11 cellular contexts compared by ENCODE assay signal in the genomic region with DNA sequence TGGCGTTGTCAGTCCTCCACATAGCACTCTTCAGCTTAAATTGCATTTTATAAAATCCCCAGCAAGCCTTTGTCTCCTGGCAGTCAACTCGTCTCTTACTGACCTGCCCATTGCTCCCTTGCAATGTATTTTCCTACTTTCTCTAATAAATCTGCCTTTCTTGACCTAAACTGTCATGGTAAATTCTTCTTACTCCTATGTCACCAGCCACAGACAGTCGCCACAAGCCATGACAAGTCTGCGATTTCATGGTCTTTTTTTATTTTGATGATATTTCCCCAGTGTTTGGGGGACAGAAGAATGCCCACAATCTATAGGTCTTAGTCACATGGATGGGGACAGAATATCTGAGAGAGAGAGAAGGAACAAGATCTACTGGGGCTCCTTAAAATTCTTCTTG. TPM values are rescaled to one million over a fixed set of nuclear protein-coding genes. Genes with fewer than 3 reads are reported as not detected.
DNase-seq lines count a peak whose midpoint lies in the region; ATAC-seq and TF ChIP-seq lines count a peak whose summit lies in the region.
"Had no signal": no experiment of that assay in that cellular context is flagged by ENCODE, and none has a peak within 500 bp of the region (broad histone marks: within the 10 kb centered on the region; RNA-seq: fewer than 3 reads in every experiment).

No MANE protein-coding gene starts in this region.

- intact Hi-C loops in CD8-positive, alpha-beta T cell (cut with DNase I, micrococcal nuclease) = loop anchor here in 1 of 2 experiments (1.0 to 2.0 kb wide), 3 partner anchors 9 to 33 kb away; a partner anchor contains a TSS

- peaks cover 88% of the 10 kb centered on the region for H3K4me1 ChIP-seq in CD8-positive, alpha-beta T cell (ENCODE audit: insufficient read depth, low read length)

- DNase-seq in CD8-positive, alpha-beta T cell = peak in 1 of 7 experiments; percentile 11
- no peak for DNase-seq in central memory CD8-positive, alpha-beta T cell (ENCODE audit: low spot score in 2 of 2)
- no peak for DNase-seq in stimulated activated CD4-positive, alpha-beta T cell treated with anti-CD3 and anti-CD28 coated beads, Interleukin-4, amount 100 ng/mL, for 4 hours
- DNase-seq in GF-D8 (lab: John Stamatoyannopoulos, UW) = no peak
- no peak for DNase-seq in HuH-7.5 (ENCODE audit: low spot score)
- DNase-seq: Caco-2, mesenchymal stem cell, NCI-H524 had no signal

- H3K4me1 Mint-ChIP-seq in CD8-positive, alpha-beta T cell (ENCODE audit: low read depth) = peaks cover 84% of the 10 kb centered on the region
- peaks cover 82% of the 10 kb centered on the region for H3K4me1 Mint-ChIP-seq in central memory CD8-positive, alpha-beta T cell

- H3K9me3 Mint-ChIP-seq in CD8-positive, alpha-beta T cell = no peaks in the 10 kb centered on the region
- no peaks in the 10 kb centered on the region for H3K9me3 Mint-ChIP-seq in central memory CD8-positive, alpha-beta T cell

- POLR2A ChIA-PET in CD8-positive, alpha-beta T cell (lab: Charles Lee) = interaction anchor here (0.7 to 1.7 kb wide), 5 partner anchors 13 to 124 kb away, joined by 3 to 5 read pairs (median 4); a partner anchor contains a TSS

- ATAC-seq in CD8-positive, alpha-beta T cell = no peak
- ATAC-seq in GM19467 (IDR thresholded peaks at IDR 0.05; ENCODE audit: unreplicated experiment) (peak; percentile 13), HG03378 (IDR thresholded peaks at IDR 0.05; ENCODE audit: unreplicated experiment) (peak; percentile 23), HG03135 (IDR thresholded peaks at IDR 0.05; ENCODE audit: unreplicated experiment) (no peak)
- no peak for ATAC-seq in central memory CD8-positive, alpha-beta T cell (replicated peaks; ENCODE audit: extremely low read depth, poor library complexity, severe bottlenecking)

- H3K36me3 ChIP-seq in CD8-positive, alpha-beta T cell (ENCODE audit: insufficient read depth, low read length) = no peaks in the 10 kb centered on the region

- TF ChIP-seq CTCF in CD8-positive, alpha-beta T cell (IDR thresholded peaks at IDR 0.05) = no peak

- peak overlapping the region; percentile 35 for H3K4me3 Mint-ChIP-seq in CD8-positive, alpha-beta T cell
- peak overlapping the region; percentile 58 for H3K4me3 Mint-ChIP-seq in central memory CD8-positive, alpha-beta T cell

- peaks cover 38% of the 10 kb centered on the region for H3K36me3 Mint-ChIP-seq in CD8-positive, alpha-beta T cell
- peaks cover 15% of the 10 kb centered on the region for H3K36me3 Mint-ChIP-seq in central memory CD8-positive, alpha-beta T cell (ENCODE audit: insufficient read depth)

- H3K9me3 ChIP-seq in CD8-positive, alpha-beta T cell (ENCODE audit: low read length) = no peaks in the 10 kb centered on the region
- H3K9me3 ChIP-seq: Caco-2 had no signal

- peak overlapping the region; percentile 28 for H3K27ac ChIP-seq in CD8-positive, alpha-beta T cell (ENCODE audit: low read depth, low read length)

- H3K27ac Mint-ChIP-seq in CD8-positive, alpha-beta T cell = peak overlapping the region; percentile 87
- H3K27ac Mint-ChIP-seq in central memory CD8-positive, alpha-beta T cell (ENCODE audit: low read depth) = peak overlapping the region; percentile 93

- H3K4me3 ChIP-seq in CD8-positive, alpha-beta T cell (ENCODE audit: low read depth, low read length) = peak overlapping the region; percentile 1

- CTCF ChIA-PET in CD8-positive, alpha-beta T cell (lab: Charles Lee) = interaction anchor here (0.7 to 1.4 kb wide), 3 partner anchors 28 to 123 kb away, joined by 3 to 4 read pairs (median 3); a partner anchor contains a TSS

- no peaks in the 10 kb centered on the region for H3K27me3 Mint-ChIP-seq in CD8-positive, alpha-beta T cell (ENCODE audit: low read depth)
- H3K27me3 Mint-ChIP-seq in central memory CD8-positive, alpha-beta T cell = no peaks in the 10 kb centered on the region

- no peaks in the 10 kb centered on the region for H3K27me3 ChIP-seq in CD8-positive, alpha-beta T cell (ENCODE audit: insufficient read depth, low read length)

RNA-seq across cellular contexts. Expression of a gene that starts 8.4 kb away (rescaled TPM):
- 10 to 100 TPM; 21.9 to 30.0 TPM for total RNA-seq in CD8-positive, alpha-beta T cell

RNA-seq across cellular contexts. Expression of a gene that starts 28.0 kb away (rescaled TPM):
- total RNA-seq in CD8-positive, alpha-beta T cell = 1 to 10 TPM; 7.4 to 8.2 TPM

Comparison
In these comparisons a context has a peak if more than half of its experiments do, and no peak if none do; other contexts are left out.
1. ATAC-seq: peak in GM19467 (single experiment) and HG03378 (single experiment); none in CD8-positive, alpha-beta T cell (single experiment), central memory CD8-positive, alpha-beta T cell (single experiment) and HG03135 (single experiment).